Comparison of ENCODE assay signal across 8 cellular contexts in genomic region chr1:151790071-151790939, GRCh38.
DNase-seq lines count a peak whose midpoint lies in the region; ATAC-seq, FAIRE-seq and TF ChIP-seq lines count a peak whose summit lies in the region.

TSS of gene TDRKH (minus strand) at chr1:151790500. CDS start at chr1:151783022, 7,478 bp downstream.

- H3K36me3 Mint-ChIP-seq in central memory CD8-positive, alpha-beta T cell (ENCODE audit: insufficient read depth) = peaks cover 19% of the 10 kb centered on the region

- peak within 1 kb of the TSS; percentile 94 for H3K4me3 Mint-ChIP-seq in central memory CD8-positive, alpha-beta T cell

- FAIRE-seq in islet of Langerhans (lab: Jason Lieb, UNC) = peak; percentile 97

- no peaks in the 10 kb centered on the region for H3K9me3 Mint-ChIP-seq in central memory CD8-positive, alpha-beta T cell

- in situ Hi-C loops in GM18951 (cut with MboI; ENCODE audit: low sequenced_read_pairs, unreplicated experiment) = no loop called here

- peak; percentile 96 for ATAC-seq in HG03196 (IDR thresholded peaks at IDR 0.05; ENCODE audit: unreplicated experiment)
- ATAC-seq in central memory CD8-positive, alpha-beta T cell (replicated peaks; ENCODE audit: extremely low read depth, poor library complexity, severe bottlenecking) = peak; percentile 96

- TF ChIP-seq CTCF in AG09309 (IDR thresholded peaks at IDR 0.05; ENCODE audit: control insufficient read depth, insufficient read depth, low read depth, low read length, missing control alignments) = peak; percentile 15

- peak; percentile 61 for TF ChIP-seq POLR2A in GM18951 (IDR thresholded peaks at IDR 0.05; ENCODE audit: extremely low read depth, insufficient read depth, insufficient read length)

- peak within 1 kb of the TSS; percentile 89 for H3K27ac Mint-ChIP-seq in central memory CD8-positive, alpha-beta T cell (ENCODE audit: low read depth)

- peak within 1 kb of the TSS; percentile 63 for H3K4me3 ChIP-seq in AG09309 (ENCODE audit: control insufficient read depth, low read depth, low read length)

- no peaks in the 10 kb centered on the region for H3K27me3 Mint-ChIP-seq in central memory CD8-positive, alpha-beta T cell

- H3K4me1 Mint-ChIP-seq in central memory CD8-positive, alpha-beta T cell = peaks cover 31% of the 10 kb centered on the region

- DNase-seq in AG09309 (ENCODE audit: low read depth) (peak; percentile 96), NCI-H226 (peak; percentile 99)
- peak; percentile 92 to 97 (median 96) for DNase-seq in activated CD4-positive, CD25-positive, alpha-beta regulatory T cell (lab: John Stamatoyannopoulos, UW)
- peak; percentile 91 to 98 for DNase-seq in central memory CD8-positive, alpha-beta T cell (ENCODE audit: low spot score in 2 of 2)
- DNase-seq in stimulated activated CD4-positive, alpha-beta T cell treated with anti-CD3 and anti-CD28 coated beads, Interleukin-12 subunit alpha, Interleukin-12 subunit beta, amount 100 ng/mL, for 4 hours = peak; percentile 98

Comparison
In these comparisons a context has a peak if more than half of its experiments do, and no peak if none do; other contexts are left out.
1. Peak in every context shown above with its lines: DNase-seq, ATAC-seq and H3K4me3 ChIP-seq.